ENCODE assay signal across 8 cellular contexts in the genomic region with DNA sequence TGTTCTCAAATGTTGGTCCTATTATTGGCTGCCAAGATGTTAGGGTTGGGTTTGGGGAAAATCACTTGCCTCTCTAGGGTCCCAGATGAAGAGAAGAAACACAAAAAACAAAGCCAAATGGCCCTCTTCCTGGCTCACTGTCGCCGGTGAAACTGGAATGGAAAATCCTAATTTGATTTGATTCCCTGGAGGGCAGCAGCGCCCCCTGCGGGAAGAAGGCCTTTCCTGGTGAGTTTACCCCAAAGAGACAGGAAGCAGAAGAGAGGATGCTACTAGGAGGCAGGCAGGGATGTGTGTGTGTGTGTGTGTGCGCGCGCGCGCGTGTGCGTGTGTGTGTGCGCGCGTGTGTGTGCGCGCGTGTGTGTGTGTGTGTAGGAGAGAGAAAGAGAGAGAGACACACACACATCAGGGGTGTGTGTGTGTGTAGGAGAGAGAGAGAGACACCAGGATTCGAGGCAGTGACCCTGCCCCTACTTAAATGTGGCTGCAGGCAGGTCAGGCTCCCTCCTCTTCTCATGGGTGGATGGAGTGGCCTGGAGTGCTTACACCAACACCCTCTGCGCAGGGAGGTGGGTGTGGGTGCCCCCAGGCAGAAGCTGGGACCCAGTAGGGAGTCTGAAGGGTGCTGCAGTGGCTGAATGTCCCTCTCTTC. TPM values are rescaled to one million over a fixed set of nuclear protein-coding genes. Genes with fewer than 3 reads are reported as not detected.
DNase-seq lines count a peak whose midpoint lies in the region; ATAC-seq and TF ChIP-seq lines count a peak whose summit lies in the region.

No MANE protein-coding gene starts in this region.

- no peak overlapping the region for H3K27ac Mint-ChIP-seq in activated B cell treated with CpG ODN at 0.5 μM for 24 hours

- WGBS in mammary epithelial cell (ENCODE audit: low coverage, missing lambda C conversion rate) = 2% methylated on average over 10 of the region's 19 CpGs

- POLR2A ChIA-PET in activated B cell treated with CpG ODN at 0.5 μM for 24 hours (lab: Charles Lee) = interaction anchor here (0.5 to 1.5 kb wide), 3 partner anchors 9 to 174 kb away, joined by 3 read pairs; no protein-coding TSS in a partner anchor

- peaks cover 16% of the 10 kb centered on the region for H3K4me1 Mint-ChIP-seq in activated B cell treated with CpG ODN at 0.5 μM for 24 hours

- dilution Hi-C loops in mammary epithelial cell (cut with HindIII; ENCODE audit: low sequenced_read_pairs) = no loop called here

- no peaks in the 10 kb centered on the region for H3K27me3 Mint-ChIP-seq in activated B cell treated with CpG ODN at 0.5 μM for 24 hours

- H3K4me3 Mint-ChIP-seq in activated B cell treated with CpG ODN at 0.5 μM for 24 hours = peak overlapping the region; percentile 4

- no peaks in the 10 kb centered on the region for H3K36me3 Mint-ChIP-seq in activated B cell treated with CpG ODN at 0.5 μM for 24 hours (ENCODE audit: low read depth)

- no peaks in the 10 kb centered on the region for H4K20me1 ChIP-seq in mammary epithelial cell (ENCODE audit: insufficient read depth, low read length)

- CTCF ChIA-PET in activated B cell treated with CpG ODN at 0.5 μM for 24 hours (lab: Charles Lee) = no interaction called here
- CTCF ChIA-PET in mammary epithelial cell (lab: Charles Lee; ENCODE audit: low non-redundant PET) = no interaction called here

- H2AFZ ChIP-seq in mammary epithelial cell (ENCODE audit: low read depth, low read length) = peak overlapping the region; percentile 73

- no TSS peak for BruUV-seq in mammary epithelial cell (replicated peaks; lab: Mats Ljungman, UMichigan)

- no peak for TF ChIP-seq CTCF in activated B cell treated with CpG ODN at 0.5 μM for 24 hours (IDR thresholded peaks at IDR 0.05)
- peak; percentile 74 to 89 for TF ChIP-seq CTCF in mammary epithelial cell (conservative IDR thresholded peaks at IDR 0.05 in 1 of 2, IDR thresholded peaks at IDR 0.05 in 1 of 2; ENCODE audit: extremely low read depth in 1 of 2, insufficient read depth in 1 of 2, low read depth in 1 of 2, low read length in 2 of 2)
- TF ChIP-seq CTCF in kidney epithelial cell (IDR thresholded peaks at IDR 0.05; ENCODE audit: insufficient read depth, low read length, poor library complexity, severe bottlenecking) = peak; percentile 90

- no peak overlapping the region for H3K27ac ChIP-seq in mammary epithelial cell (ENCODE audit: insufficient read depth, low read depth, low read length)

- in situ Hi-C loops in mammary epithelial cell (cut with MboI; ENCODE audit: low sequenced_read_pairs in 2 of 2) = loop anchor here (5.0 kb wide), 1 partner anchor 185 kb away; no protein-coding TSS in a partner anchor

- peaks cover 2% of the 10 kb centered on the region for H3K79me2 ChIP-seq in mammary epithelial cell (ENCODE audit: insufficient read depth, low read length)

- peaks cover 15% of the 10 kb centered on the region for H3K4me1 ChIP-seq in mammary epithelial cell (ENCODE audit: insufficient read depth, low read length)

- H3K9me3 Mint-ChIP-seq in activated B cell treated with CpG ODN at 0.5 μM for 24 hours = no peaks in the 10 kb centered on the region

- peak overlapping the region; percentile 17 for H3K4me2 ChIP-seq in mammary epithelial cell (ENCODE audit: insufficient read depth, low read depth, low read length)

- H3K27me3 ChIP-seq in mammary epithelial cell (ENCODE audit: insufficient read depth, low read length) = no peaks in the 10 kb centered on the region
- H3K27me3 ChIP-seq in kidney epithelial cell (ENCODE audit: control insufficient read depth, insufficient read depth, low read length) = no peaks in the 10 kb centered on the region

- H3K36me3 ChIP-seq in mammary epithelial cell (ENCODE audit: insufficient read depth, low read length) (no peaks in the 10 kb centered on the region), kidney epithelial cell (ENCODE audit: control insufficient read depth, insufficient read depth, low read length) (no peaks in the 10 kb centered on the region)

- peak; percentile 32 for ATAC-seq in activated B cell treated with CpG ODN at 0.5 μM for 24 hours (ENCODE audit: low read depth)
- no peak for ATAC-seq in GM18498 (IDR thresholded peaks at IDR 0.05; ENCODE audit: unreplicated experiment)

- no peak overlapping the region for H3K9ac ChIP-seq in mammary epithelial cell (ENCODE audit: insufficient read depth, low read length)

- no peaks in the 10 kb centered on the region for H3K9me3 ChIP-seq in mammary epithelial cell (replicated peaks; ENCODE audit: insufficient read depth, low read length)

- H3K4me3 ChIP-seq in mammary epithelial cell (replicated peaks in 1 of 3; ENCODE audit: insufficient read depth in 1 of 3, low read depth in 2 of 3, low read length in 3 of 3) (no peak overlapping the region), kidney epithelial cell (ENCODE audit: low read depth, low read length) (no peak overlapping the region)

- intact Hi-C loops in activated B cell treated with CpG ODN at 0.5 μM for 24 hours (cut with micrococcal nuclease) (loop anchor here (1.0 to 5.0 kb wide), 2 partner anchors 180 to 294 kb away; a partner anchor contains a TSS), mammary epithelial cell (cut with micrococcal nuclease) (loop anchor here (1.0 to 5.0 kb wide), 5 partner anchors 52 to 292 kb away; no protein-coding TSS in a partner anchor)

- DNase-seq in activated gamma-delta T cell treated with Interleukin-2 at 50 U/mL for 16 hours = peak; percentile 79
- no peak for DNase-seq in activated gamma-delta T cell (lab: John Stamatoyannopoulos, UW)
- DNase-seq in NCI-H2227 treated with DMSO at 0.1 percent for 48 hours (lab: John Stamatoyannopoulos, UW) = peak; percentile 85
- peak; percentile 36 for DNase-seq in activated B cell treated with CpG ODN at 0.5 μM for 24 hours
- DNase-seq in mammary epithelial cell = peak; percentile 59
- no peak for DNase-seq in kidney epithelial cell (ENCODE audit: low read depth)
- peak; percentile 82 for DNase-seq in stimulated activated CD4-positive, alpha-beta T cell treated with anti-CD3 and anti-CD28 coated beads, Interleukin-1b, Interleukin-23, amount 100 ng/mL, for 48 hours

RNA-seq across cellular contexts. Expression of a gene that starts 3.1 kb away (rescaled TPM):
- total RNA-seq in activated B cell treated with CpG ODN at 0.5 μM for 24 hours (13.5 and 15.1 TPM in 2 replicates), mammary epithelial cell (10 to 100 TPM; 14.3 to 53.9 TPM), kidney epithelial cell (50.8 and 65.6 TPM in 2 replicates)
- 41.7 TPM for polyA plus RNA-seq in mammary epithelial cell
- polyA minus RNA-seq in mammary epithelial cell = 70.3 TPM

RNA-seq across cellular contexts. Expression of a gene that starts 22.8 kb away (rescaled TPM):
- total RNA-seq in activated B cell treated with CpG ODN at 0.5 μM for 24 hours = 34.6 and 35.3 TPM in 2 replicates
- 10 to 100 TPM; 31.2 to 39.0 TPM for total RNA-seq in mammary epithelial cell
- polyA plus RNA-seq in mammary epithelial cell = 27.1 TPM
- polyA minus RNA-seq in mammary epithelial cell = 44.1 TPM
- 46.3 and 51.0 TPM in 2 replicates for total RNA-seq in kidney epithelial cell

Comparison
In these comparisons a context has a peak if more than half of its experiments do, and no peak if none do; other contexts are left out.
1. DNase-seq: peak in activated gamma-delta T cell treated with Interleukin-2 at 50 U/mL for 16 hours (single experiment), NCI-H2227 treated with DMSO at 0.1 percent for 48 hours (single experiment), activated B cell treated with CpG ODN at 0.5 μM for 24 hours (single experiment), mammary epithelial cell (single experiment) and stimulated activated CD4-positive, alpha-beta T cell treated with anti-CD3 and anti-CD28 coated beads, Interleukin-1b, Interleukin-23, amount 100 ng/mL, for 48 hours (single experiment); none in activated gamma-delta T cell (single experiment) and kidney epithelial cell (single experiment).